In genomic region chr2:41836944-41837343, GRCh38 we compare ENCODE assay signal across 10 cellular contexts.
DNase-seq lines count a peak whose midpoint lies in the region; TF ChIP-seq lines count a peak whose summit lies in the region.
"Had no signal": no experiment of that assay in that cellular context is flagged by ENCODE, and none has a peak within 500 bp of the region (broad histone marks: within the 10 kb centered on the region; RNA-seq: fewer than 3 reads in every experiment).

No MANE protein-coding gene starts in this region.

- peaks cover 4% of the 10 kb centered on the region for H3K79me1 ChIP-seq in trophoblast cell (ENCODE audit: low read length)

- H2AK5ac ChIP-seq in trophoblast cell (ENCODE audit: low read length) = no peak overlapping the region

- TF ChIP-seq CTCF in choroid plexus epithelial cell (conservative IDR thresholded peaks at IDR 0.05; ENCODE audit: low read depth, low read length) = no peak

- H3K4me2 ChIP-seq in trophoblast cell (ENCODE audit: low read length) = no peak overlapping the region
- H3K4me2 ChIP-seq: KMS-11 had no signal

- H3K23ac ChIP-seq in trophoblast cell (ENCODE audit: low read length) = no peak overlapping the region

- H2BK120ac ChIP-seq in trophoblast cell (ENCODE audit: insufficient read depth, low read length, poor library complexity) = no peak overlapping the region

- H4K8ac ChIP-seq in trophoblast cell (ENCODE audit: low read depth, low read length) = no peak overlapping the region

- H3K4me1 ChIP-seq in NT2/D1 (ENCODE audit: insufficient read depth, insufficient read length) = no peaks in the 10 kb centered on the region
- H3K4me1 ChIP-seq in trophoblast cell (ENCODE audit: control insufficient read depth in 1 of 2, insufficient read depth in 2 of 2, low read length in 2 of 2) = no peaks in the 10 kb centered on the region

- H3K27me3 ChIP-seq in NT2/D1 (ENCODE audit: insufficient read depth, insufficient read length) (peaks cover 65% of the 10 kb centered on the region), trophoblast cell (ENCODE audit: insufficient read depth, low read length) (no peaks in the 10 kb centered on the region)
- H3K27me3 ChIP-seq: gastroesophageal sphincter had no signal

- H3K36me3 ChIP-seq in NT2/D1 (ENCODE audit: insufficient read depth, insufficient read length, low read length) (no peaks in the 10 kb centered on the region), trophoblast cell (ENCODE audit: control insufficient read depth in 1 of 2, insufficient read depth in 2 of 2, low read length in 2 of 2) (no peaks in the 10 kb centered on the region)
- H3K36me3 ChIP-seq: gastroesophageal sphincter had no signal

- no peak overlapping the region for H3K4me3 ChIP-seq in NT2/D1 (ENCODE audit: insufficient read length, low read depth)
- no peak overlapping the region for H3K4me3 ChIP-seq in choroid plexus epithelial cell (ENCODE audit: low read depth, low read length)
- no peak overlapping the region for H3K4me3 ChIP-seq in trophoblast cell (ENCODE audit: low read depth, low read length)
- H3K4me3 ChIP-seq: gastroesophageal sphincter had no signal

- H3K18ac ChIP-seq in trophoblast cell (ENCODE audit: low read length) = no peak overlapping the region

- H4K91ac ChIP-seq in trophoblast cell (ENCODE audit: low read depth, low read length) = no peak overlapping the region

- DNase-seq in SKM-1 treated with dmso at 0.1 percent for 144 hours (lab: John Stamatoyannopoulos, UW; ENCODE audit: unreplicated experiment) = peak; percentile 1
- DNase-seq in SKM-1 (lab: John Stamatoyannopoulos, UW; ENCODE audit: unreplicated experiment) = no peak
- peak; percentile 38 for DNase-seq in NT2/D1 (ENCODE audit: low read depth, low spot score)
- DNase-seq in choroid plexus epithelial cell (ENCODE audit: low read depth) = peak; percentile 67
- peak; percentile 31 to 78 for DNase-seq in trophoblast cell
- DNase-seq in DMS79 treated with DMSO at 0.1 percent for 48 hours (lab: John Stamatoyannopoulos, UW) = no peak
- no peak for DNase-seq in NCI-H2029 treated with DMSO at 0.1 percent for 48 hours (lab: John Stamatoyannopoulos, UW)
- DNase-seq in NCI-H1436 (lab: John Stamatoyannopoulos, UW) = no peak

- H3K4ac ChIP-seq in trophoblast cell (ENCODE audit: low read depth, low read length) = no peak overlapping the region

- H4K12ac ChIP-seq in trophoblast cell (ENCODE audit: low read depth, low read length) = no peak overlapping the region

- H2AFZ ChIP-seq in trophoblast cell (ENCODE audit: insufficient read depth, low read length, poor library complexity) = no peak overlapping the region

- H3K79me2 ChIP-seq in trophoblast cell (ENCODE audit: control insufficient read depth, insufficient read depth, low read length, poor library complexity) = peaks cover 3% of the 10 kb centered on the region

- H3K9ac ChIP-seq in NT2/D1 (ENCODE audit: insufficient read length, low read depth) = no peak overlapping the region
- H3K9ac ChIP-seq in trophoblast cell (ENCODE audit: low read length) = no peak overlapping the region
- H3K9ac ChIP-seq: KMS-11 had no signal

- no CpG with 5 or more reads among the region's 4 CpGs for WGBS in trophoblast cell (ENCODE audit: extremely low coverage, insufficient coverage, insufficient read length)

- no peak overlapping the region for H2BK12ac ChIP-seq in trophoblast cell (ENCODE audit: low read length)

- no peak overlapping the region for H2BK5ac ChIP-seq in trophoblast cell (ENCODE audit: low read depth, low read length, poor library complexity)

- H3K14ac ChIP-seq in trophoblast cell (ENCODE audit: low read length) = no peak overlapping the region

- H3K9me3 ChIP-seq in NT2/D1 (ENCODE audit: insufficient read depth, low read length) (no peaks in the 10 kb centered on the region), trophoblast cell (ENCODE audit: insufficient read depth, low read depth, low read length) (no peaks in the 10 kb centered on the region)
- H3K9me3 ChIP-seq: gastroesophageal sphincter had no signal

- H3K27ac ChIP-seq in trophoblast cell (ENCODE audit: low read depth, low read length) = no peak overlapping the region
- H3K27ac ChIP-seq: gastroesophageal sphincter, KMS-11 had no signal

Comparison
In these comparisons a context has a peak if more than half of its experiments do, and no peak if none do; other contexts are left out.
1. DNase-seq: peak in SKM-1 treated with dmso at 0.1 percent for 144 hours (single experiment), NT2/D1 (single experiment), choroid plexus epithelial cell (single experiment) and trophoblast cell (2 of 2); none in SKM-1 (single experiment), DMS79 treated with DMSO at 0.1 percent for 48 hours (single experiment), NCI-H2029 treated with DMSO at 0.1 percent for 48 hours (single experiment) and NCI-H1436 (single experiment).